Comparison of ENCODE assay signal across 8 cellular contexts in the genomic region with DNA sequence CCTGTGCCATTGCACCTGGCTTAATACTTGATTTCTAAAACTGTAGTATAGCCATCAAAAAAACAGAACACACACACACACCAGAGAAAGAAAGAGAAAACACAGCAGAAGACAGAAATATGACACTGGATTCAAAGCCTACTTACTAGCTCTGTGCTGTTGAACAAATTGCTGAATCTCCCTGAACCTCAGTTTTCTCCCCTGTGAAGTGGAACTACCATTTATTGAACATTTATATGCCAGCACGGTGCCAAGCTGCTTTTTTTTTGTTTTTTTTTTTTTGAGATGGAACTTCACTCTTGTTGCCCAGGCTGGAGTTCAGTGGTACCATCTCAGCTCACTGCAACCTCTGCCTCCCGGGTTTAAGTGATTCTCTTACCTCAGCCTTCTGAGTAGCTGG. TPM values are rescaled to one million over a fixed set of nuclear protein-coding genes. Genes with fewer than 3 reads are reported as not detected.
"Had no signal": no experiment of that assay in that cellular context is flagged by ENCODE, and none has a peak within 500 bp of the region (broad histone marks: within the 10 kb centered on the region; RNA-seq: fewer than 3 reads in every experiment).

No MANE protein-coding gene starts in this region.

- H3K36me3 Mint-ChIP-seq: IgD-negative memory B cell had no signal

- H3K9me3 Mint-ChIP-seq: IgD-negative memory B cell had no signal

- DNase-seq: IMR-90, KBM-7 had no signal

- H3K4me3 ChIP-seq: K562 had no signal

- H3K4me1 Mint-ChIP-seq: IgD-negative memory B cell had no signal

- H3K27ac ChIP-seq: HL-60 had no signal

- H3K4me3 Mint-ChIP-seq: IgD-negative memory B cell had no signal

- FAIRE-seq: HepG2, HTR-8/SVneo, K562 had no signal

RNA-seq across cellular contexts. Expression of a gene that starts 13.2 kb away (rescaled TPM):
- total RNA-seq: HepG2, HT-29, IMR-90, K562 had no signal
- polyA plus RNA-seq: IMR-90, K562 had no signal

RNA-seq across cellular contexts. Expression of a gene that starts 17.6 kb away (rescaled TPM):
- total RNA-seq: HepG2, HT-29 had no signal
- polyA plus RNA-seq: IgD-negative memory B cell, K562 had no signal

RNA-seq across cellular contexts. Expression of a gene that starts 23.1 kb away (rescaled TPM):
- total RNA-seq: HepG2, IMR-90 had no signal
- polyA plus RNA-seq: HepG2, IgD-negative memory B cell had no signal
